ENCODE assay signal across 1 cellular context in the genomic region with DNA sequence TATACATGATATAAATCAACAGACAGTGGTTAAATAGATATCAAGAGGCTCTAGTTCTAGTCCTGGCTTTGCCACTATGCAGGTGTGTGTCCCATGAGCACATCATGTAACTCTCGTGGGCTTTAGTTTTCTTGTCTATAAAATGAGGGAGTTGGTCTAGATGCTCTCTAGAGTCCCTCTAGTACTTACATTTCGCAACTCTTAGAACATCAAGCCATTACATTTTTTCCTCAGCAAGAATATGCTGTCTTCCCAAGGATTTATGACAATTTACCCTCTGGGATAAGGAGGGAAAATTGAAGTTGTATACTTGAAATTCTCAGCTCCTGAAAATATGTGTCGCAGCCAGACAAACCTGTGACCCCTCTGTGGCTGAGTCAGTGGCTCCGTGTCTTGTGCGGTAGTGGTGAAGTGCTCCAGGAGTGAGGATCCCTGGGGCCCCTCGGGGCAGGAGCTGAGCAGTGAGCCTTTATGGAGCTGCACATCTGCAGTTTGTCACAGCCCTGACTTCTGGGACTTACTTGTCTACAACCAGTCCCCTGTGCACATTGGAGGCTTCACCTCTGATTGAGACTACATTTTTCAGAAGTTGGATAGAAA.
TF ChIP-seq lines count a peak whose summit lies in the region.

No MANE protein-coding gene starts in this region.

TF ChIP-seq in WTC11, 78 proteins besides CTCF, POLR2A, EP300 and RAD21 (continued from another document):
- TF ChIP-seq ZNF671 (CRISPR knock-in tag; IDR thresholded peaks at IDR 0.05), result no peak
- no peak for TF ChIP-seq ZNF121 (CRISPR knock-in tag; IDR thresholded peaks at IDR 0.05)
